In the genomic region with DNA sequence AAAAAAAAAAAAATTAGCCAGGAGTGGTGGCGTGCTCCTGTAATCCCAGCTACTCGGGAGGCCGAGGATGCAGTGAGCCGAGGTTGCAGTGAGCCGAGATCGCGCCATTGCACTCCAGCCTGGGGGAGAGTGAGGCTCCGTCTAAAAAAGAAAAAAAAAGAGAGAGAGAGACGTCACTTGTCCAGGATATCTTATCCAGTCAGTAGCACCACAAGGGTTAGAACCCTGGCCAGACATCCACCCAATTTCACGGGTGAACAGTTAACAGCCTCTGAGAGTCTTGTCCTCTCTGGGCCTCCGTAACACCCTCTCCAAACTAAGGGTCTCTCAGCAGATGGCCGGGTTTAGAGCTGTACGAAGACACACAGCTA, we compare ENCODE assay signal across 8 cellular contexts. TPM values are rescaled to one million over a fixed set of nuclear protein-coding genes. Genes with fewer than 3 reads are reported as not detected.
DNase-seq lines count a peak whose midpoint lies in the region; ATAC-seq and TF ChIP-seq lines count a peak whose summit lies in the region.

No MANE protein-coding gene starts in this region.

- peak overlapping the region; percentile 97 for H3K4me3 ChIP-seq in cardiac muscle cell
- peak overlapping the region; percentile 73 to 98 for H3K4me3 ChIP-seq in ascending aorta
- H3K4me3 ChIP-seq in lower lobe of right lung, result peak overlapping the region; percentile 85
- peak overlapping the region; percentile 91 for H3K4me3 ChIP-seq in urinary bladder (ENCODE audit: low read depth, low read length)

- DNase-seq in cardiac muscle cell (ENCODE audit: low read depth in 1 of 2, low spot score in 1 of 2) (no peak), left ventricle myocardium superior (no peak), ascending aorta (ENCODE audit: low spot score in 2 of 2) (no peak), lower lobe of right lung (no peak), hippocampal formation (lab: John Stamatoyannopoulos, UW) (no peak), NCI-H1092 treated with DMSO at 0.1 percent for 48 hours (lab: John Stamatoyannopoulos, UW) (no peak)

- no peak for TF ChIP-seq CTCF in cardiac muscle cell (IDR thresholded peaks at IDR 0.05; ENCODE audit: low read depth, low read length)
- no peak for TF ChIP-seq CTCF in ascending aorta (IDR thresholded peaks at IDR 0.05)
- no peak for TF ChIP-seq CTCF in lower lobe of right lung (IDR thresholded peaks at IDR 0.05)

- ATAC-seq in left ventricle myocardium superior (no peak), lower lobe of right lung (no peak), GM18519 (IDR thresholded peaks at IDR 0.05; ENCODE audit: low FRiP score, unreplicated experiment) (no peak)

- no peaks in the 10 kb centered on the region for H3K27me3 ChIP-seq in cardiac muscle cell
- no peaks in the 10 kb centered on the region for H3K27me3 ChIP-seq in ascending aorta
- H3K27me3 ChIP-seq in lower lobe of right lung (ENCODE audit: low read depth), result no peaks in the 10 kb centered on the region

- peaks cover 6% of the 10 kb centered on the region for H3K36me3 ChIP-seq in cardiac muscle cell
- peaks cover 0 to 6% of the 10 kb centered on the region in 2 donors for H3K36me3 ChIP-seq in ascending aorta
- peaks cover 16% of the 10 kb centered on the region for H3K36me3 ChIP-seq in lower lobe of right lung
- H3K36me3 ChIP-seq in urinary bladder (ENCODE audit: insufficient read depth), result no peaks in the 10 kb centered on the region

- H3K4me1 ChIP-seq in cardiac muscle cell (ENCODE audit: low read depth) (peaks cover 9% of the 10 kb centered on the region), ascending aorta (peaks cover 10 to 30% of the 10 kb centered on the region in 2 donors), lower lobe of right lung (peaks cover 42% of the 10 kb centered on the region), urinary bladder (ENCODE audit: insufficient read depth) (no peaks in the 10 kb centered on the region)

- H3K9me3 ChIP-seq in cardiac muscle cell (ENCODE audit: low read depth), result no peaks in the 10 kb centered on the region
- no peaks in the 10 kb centered on the region for H3K9me3 ChIP-seq in ascending aorta
- no peaks in the 10 kb centered on the region for H3K9me3 ChIP-seq in lower lobe of right lung

- WGBS in urinary bladder, result 29% methylated on average over 13 of the region's 13 CpGs

- intact Hi-C loops in left ventricle myocardium superior (cut with micrococcal nuclease), result loop anchor here (5.0 kb wide), 1 partner anchor 52 kb away; no protein-coding TSS in a partner anchor
- intact Hi-C loops in ascending aorta (cut with DNase I), result loop anchor here (1.0 to 2.0 kb wide), 2 partner anchors 63 to 139 kb away; partner anchors contain the start of genes PPP1R37 and TOMM40
- intact Hi-C loops in lower lobe of right lung (cut with DNase I), result no loop called here

- H3K27ac ChIP-seq in cardiac muscle cell (peak overlapping the region; percentile 91), ascending aorta (peak overlapping the region; percentile 89 to 91), lower lobe of right lung (peak overlapping the region; percentile 90), urinary bladder (ENCODE audit: low read depth) (peak overlapping the region; percentile 72)

RNA-seq across cellular contexts. Expression of gene CLPTM1, which starts 0.9 kb away (rescaled TPM):
- total RNA-seq in cardiac muscle cell (59.6 and 76.4 TPM in 2 replicates), left ventricle myocardium superior (97.6 TPM), ascending aorta (65.2 TPM), lower lobe of right lung (104 TPM), urinary bladder (27.3 TPM)
- polyA plus RNA-seq in cardiac muscle cell (48.2 and 71.4 TPM in 2 replicates), urinary bladder (104 TPM)

RNA-seq across cellular contexts. Expression of gene APOC2, which starts 8.4 kb away (rescaled TPM):
- not detected in 2 replicates for total RNA-seq in cardiac muscle cell
- polyA plus RNA-seq in cardiac muscle cell, result 0.98 TPM in 1 of 2 replicates, not detected in the other
- not detected for total RNA-seq in left ventricle myocardium superior
- not detected for total RNA-seq in ascending aorta
- 30.2 TPM for total RNA-seq in lower lobe of right lung
- total RNA-seq in urinary bladder, result not detected
- polyA plus RNA-seq in urinary bladder, result 1.6 TPM

RNA-seq across cellular contexts. Expression of gene APOC4, which starts 12.2 kb away (rescaled TPM):
- total RNA-seq in cardiac muscle cell (not detected in 2 replicates), left ventricle myocardium superior (not detected), ascending aorta (not detected), lower lobe of right lung (0.68 TPM), urinary bladder (not detected)
- polyA plus RNA-seq in cardiac muscle cell (not detected in 2 replicates), urinary bladder (not detected)

RNA-seq across cellular contexts. Expression of gene APOC1, which starts 39.9 kb away (rescaled TPM):
- total RNA-seq in cardiac muscle cell (13.0 and 27.1 TPM in 2 replicates), left ventricle myocardium superior (1.7 TPM), ascending aorta (17.0 TPM), lower lobe of right lung (816 TPM), urinary bladder (3.5 TPM)
- polyA plus RNA-seq in cardiac muscle cell (20.1 and 22.7 TPM in 2 replicates), urinary bladder (26.9 TPM)

RNA-seq across cellular contexts. Expression of gene RELB, which starts 47.0 kb away (rescaled TPM):
- total RNA-seq in cardiac muscle cell (3.1 TPM in 2 replicates), left ventricle myocardium superior (3.5 TPM), ascending aorta (8.7 TPM), lower lobe of right lung (12.2 TPM), urinary bladder (2.6 TPM)
- polyA plus RNA-seq in cardiac muscle cell (1.3 and 2.3 TPM in 2 replicates), urinary bladder (8.9 TPM)

Comparison
In these comparisons a context has a peak if more than half of its experiments do, and no peak if none do; other contexts are left out.
1. RNA of gene APOC2, which starts 8.4 kb away (total RNA-seq): 30.2 TPM in lower lobe of right lung (single experiment); not detected in urinary bladder (single experiment), not detected in cardiac muscle cell, not detected in left ventricle myocardium superior (single experiment) and not detected in ascending aorta (single experiment); every median in the first group is over 10 times any median in the second.
2. Peak in every context shown above with its lines, with median percentiles within 50 percentile points of each other: H3K27ac ChIP-seq and H3K4me3 ChIP-seq.